16 cellular contexts compared by ENCODE assay signal in the genomic region with DNA sequence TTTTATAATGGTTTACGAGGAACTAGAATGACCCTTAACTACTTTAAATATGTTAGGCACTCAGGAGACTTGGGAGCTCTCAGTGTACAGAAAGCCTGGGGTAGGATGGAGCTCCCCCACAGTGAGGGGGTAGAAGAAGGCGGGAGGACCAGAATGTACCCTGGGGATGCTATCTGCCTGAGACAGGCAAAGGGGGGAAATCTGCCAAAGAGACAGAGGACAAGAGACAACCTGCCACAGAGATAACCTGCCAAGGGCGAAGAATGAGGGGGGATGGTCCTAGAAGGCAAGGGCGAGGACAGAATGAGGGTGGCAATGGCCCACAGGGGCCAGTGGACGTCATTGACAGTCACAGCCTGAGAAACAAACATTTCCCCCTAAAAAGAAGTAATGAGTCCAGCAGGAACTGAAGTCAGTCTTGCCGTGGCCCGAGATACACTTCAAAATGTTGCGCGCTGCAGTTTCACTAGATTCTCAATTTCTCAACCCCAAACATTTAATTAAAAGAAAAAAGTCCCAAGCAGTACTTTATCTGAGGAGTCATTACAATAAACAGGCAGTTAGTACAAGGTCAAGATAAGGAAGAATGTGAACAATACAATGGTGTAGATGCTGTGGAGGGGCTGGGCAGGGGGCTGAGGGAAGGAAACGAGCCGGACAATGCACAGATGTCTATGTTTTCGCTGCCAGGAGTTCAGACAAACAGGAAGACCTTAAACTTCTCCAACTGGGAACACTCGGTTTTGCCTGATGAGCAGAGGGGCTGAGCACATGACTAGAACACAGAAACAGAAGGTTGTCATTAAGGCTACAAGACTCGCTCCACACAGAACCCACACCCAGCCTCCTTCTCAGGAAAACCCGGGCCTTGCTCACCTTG.
DNase-seq lines count a peak whose midpoint lies in the region; ATAC-seq, FAIRE-seq and TF ChIP-seq lines count a peak whose summit lies in the region.
"Had no signal": no experiment of that assay in that cellular context is flagged by ENCODE, and none has a peak within 500 bp of the region (broad histone marks: within the 10 kb centered on the region; RNA-seq: fewer than 3 reads in every experiment).

No MANE protein-coding gene starts in this region.

- no peak overlapping the region for H3K4me3 ChIP-seq in SK-N-SH (ENCODE audit: low read depth in 2 of 2, low read length in 1 of 2)
- no peak overlapping the region for H3K4me3 ChIP-seq in esophagus squamous epithelium
- H3K4me3 ChIP-seq in muscle layer of colon (ENCODE audit: low read depth in 1 of 2, low read length in 2 of 2), result no peak overlapping the region
- no peak overlapping the region for H3K4me3 ChIP-seq in transverse colon
- no peak overlapping the region for H3K4me3 ChIP-seq in pancreas

- H3K27me3 ChIP-seq in SK-N-SH (ENCODE audit: insufficient read depth), result no peaks in the 10 kb centered on the region
- H3K27me3 ChIP-seq in esophagus squamous epithelium, result no peaks in the 10 kb centered on the region
- no peaks in the 10 kb centered on the region for H3K27me3 ChIP-seq in muscle layer of colon (ENCODE audit: control insufficient read depth in 1 of 2, insufficient read depth in 2 of 2, low read length in 2 of 2)
- H3K27me3 ChIP-seq in transverse colon, result no peaks in the 10 kb centered on the region
- no peaks in the 10 kb centered on the region for H3K27me3 ChIP-seq in pancreas

- POLR2A ChIA-PET in SK-N-SH (lab: Yijun Ruan, JAX), result no interaction called here

- DNase-seq in SK-N-SH, result no peak
- no peak for DNase-seq in esophagus squamous epithelium (lab: John Stamatoyannopoulos, UW)
- no peak for DNase-seq in transverse colon
- DNase-seq in NCI-H2196 treated with DMSO at 0.1 percent for 48 hours (lab: John Stamatoyannopoulos, UW; ENCODE audit: unreplicated experiment), result no peak
- DNase-seq in pancreas, result no peak
- no peak for DNase-seq in CD14-positive monocyte (ENCODE audit: low spot score)
- DNase-seq: 8988T; activated CD8-positive, alpha-beta T cell treated with anti-CD3 and anti-CD28 coated beads, Interleukin-2, amount 10 ng/mL, durations not matched to agents 7 days and 5 days; CD4-positive, alpha-beta memory T cell; NCI-H1436 treated with DMSO at 0.1 percent for 48 hours; RPMI8226; stimulated activated naive CD4-positive, alpha-beta T cell; T-helper 9 cell had no signal

- WGBS in SK-N-SH (ENCODE audit: low lambda C conversion rate), result 94% methylated on average over 15 of the region's 15 CpGs
- 73 to 75% methylated on average over 15 of the region's 15 CpGs for WGBS in esophagus squamous epithelium, 2 donors
- WGBS in transverse colon (ENCODE audit: low coverage in 1 of 2), 2 donors, result 74 to 85% methylated on average over 9 to 15 of the region's 15 CpGs
- 87 to 91% methylated on average over 15 of the region's 15 CpGs for WGBS in pancreas, 2 donors

- H3K9me3 ChIP-seq in SK-N-SH, result no peaks in the 10 kb centered on the region
- H3K9me3 ChIP-seq in esophagus squamous epithelium, result no peaks in the 10 kb centered on the region
- no peaks in the 10 kb centered on the region for H3K9me3 ChIP-seq in muscle layer of colon (ENCODE audit: low read length)
- no peaks in the 10 kb centered on the region for H3K9me3 ChIP-seq in transverse colon
- no peaks in the 10 kb centered on the region for H3K9me3 ChIP-seq in pancreas

- peak overlapping the region in 1 of 7 donors; percentile 41 for H3K27ac Mint-ChIP-seq in CD14-positive monocyte
- H3K27ac Mint-ChIP-seq: activated CD8-positive, alpha-beta T cell treated with anti-CD3 and anti-CD28 coated beads, Interleukin-2, amount 10 ng/mL, durations not matched to agents 7 days and 5 days; CD4-positive, alpha-beta memory T cell had no signal

- no peak overlapping the region for H3K4me2 ChIP-seq in SK-N-SH
- H3K4me2 ChIP-seq: KMS-11 had no signal

- H3K4me1 Mint-ChIP-seq in CD14-positive monocyte, result peaks cover 35% of the 10 kb centered on the region
- H3K4me1 Mint-ChIP-seq: CD4-positive, alpha-beta memory T cell had no signal

- no peak for TF ChIP-seq POLR2A in esophagus squamous epithelium (IDR thresholded peaks at IDR 0.05)
- no peak for TF ChIP-seq POLR2A in transverse colon (IDR thresholded peaks at IDR 0.05)

- H3F3A ChIP-seq in SK-N-SH (replicated peaks; ENCODE audit: insufficient read depth), result peaks cover 28% of the 10 kb centered on the region

- TF ChIP-seq RAD21 in SK-N-SH (IDR thresholded peaks at IDR 0.05; ENCODE audit: low read length), result no peak

- H3K4me3 Mint-ChIP-seq in CD14-positive monocyte, result no peak overlapping the region
- H3K4me3 Mint-ChIP-seq: activated CD8-positive, alpha-beta T cell treated with anti-CD3 and anti-CD28 coated beads, Interleukin-2, amount 10 ng/mL, durations not matched to agents 7 days and 5 days; CD4-positive, alpha-beta memory T cell had no signal

- no peaks in the 10 kb centered on the region for H3K9me3 Mint-ChIP-seq in CD14-positive monocyte
- H3K9me3 Mint-ChIP-seq: CD4-positive, alpha-beta memory T cell had no signal

- no peak for TF ChIP-seq CTCF in SK-N-SH (IDR thresholded peaks at IDR 0.05)
- TF ChIP-seq CTCF in esophagus squamous epithelium (IDR thresholded peaks at IDR 0.05), result no peak
- no peak for TF ChIP-seq CTCF in transverse colon (IDR thresholded peaks at IDR 0.05)
- no peak for TF ChIP-seq CTCF in pancreas (IDR thresholded peaks at IDR 0.05)
- TF ChIP-seq CTCF in CD14-positive monocyte (IDR thresholded peaks at IDR 0.05), result no peak

- H3K4me1 ChIP-seq in SK-N-SH (ENCODE audit: control insufficient read depth in 1 of 2, insufficient read depth in 2 of 2, low read depth in 1 of 2, low read length in 1 of 2) (peaks cover 14 to 38% of the 10 kb centered on the region in 2 experiments), esophagus squamous epithelium (peaks cover 13 to 56% (median 47%) of the 10 kb centered on the region in 3 donors), muscle layer of colon (ENCODE audit: insufficient read depth, low read length) (peaks cover 52% of the 10 kb centered on the region), transverse colon (peaks cover 4 to 65% (median 15%) of the 10 kb centered on the region in 4 donors), pancreas (peaks cover 0 to 20% (median 0%) of the 10 kb centered on the region in 3 donors)

- H4K20me1 ChIP-seq in SK-N-SH (ENCODE audit: insufficient read depth), result no peaks in the 10 kb centered on the region

- CTCF ChIA-PET in SK-N-SH (lab: Yijun Ruan, JAX), result no interaction called here

- peaks cover 0 to 3% (median 0%) of the 10 kb centered on the region in 3 donors for H3K27me3 Mint-ChIP-seq in CD14-positive monocyte (ENCODE audit: low read depth in 3 of 3)

- intact Hi-C loops in esophagus squamous epithelium (cut with DNase I), result no loop called here
- intact Hi-C loops in transverse colon (cut with DNase I; ENCODE audit: low total_unique reads), result no loop called here
- intact Hi-C loops in pancreas (cut with DNase I), result no loop called here
- intact Hi-C loops in CD14-positive monocyte (cut with micrococcal nuclease), result no loop called here

- peaks cover 93% of the 10 kb centered on the region for H3K79me2 ChIP-seq in SK-N-SH (ENCODE audit: insufficient read depth)

- no peaks in the 10 kb centered on the region for H3K9me2 ChIP-seq in SK-N-SH

- TF ChIP-seq EP300 in SK-N-SH (IDR thresholded peaks at IDR 0.05; ENCODE audit: borderline replicate concordance in 1 of 2, low read depth in 1 of 2, low read length in 1 of 2), result no peak
- no peak for TF ChIP-seq EP300 in transverse colon (IDR thresholded peaks at IDR 0.05; ENCODE audit: low read depth)

- no peak overlapping the region for H2AFZ ChIP-seq in SK-N-SH (ENCODE audit: low read depth)

- no peak for FAIRE-seq in pancreas (lab: Jason Lieb, UNC)

- ATAC-seq in SK-N-SH treated with all-trans-retinoic acid at 6 μM for 48 hours, result no peak
- no peak for ATAC-seq in pancreas
- ATAC-seq: activated CD8-positive, alpha-beta T cell treated with anti-CD3 and anti-CD28 coated beads, Interleukin-2, amount 10 ng/mL, durations not matched to agents 7 days and 5 days had no signal

- peaks cover 0 to 6% of the 10 kb centered on the region in 2 experiments for H3K36me3 ChIP-seq in SK-N-SH (replicated peaks in 1 of 2; ENCODE audit: control insufficient read depth in 1 of 2, insufficient read depth in 2 of 2, low read length in 1 of 2)
- H3K36me3 ChIP-seq in esophagus squamous epithelium, result no peaks in the 10 kb centered on the region
- no peaks in the 10 kb centered on the region for H3K36me3 ChIP-seq in muscle layer of colon (ENCODE audit: insufficient read depth, low read length)
- no peaks in the 10 kb centered on the region for H3K36me3 ChIP-seq in transverse colon
- no peaks in the 10 kb centered on the region for H3K36me3 ChIP-seq in pancreas

- H3K36me3 Mint-ChIP-seq in CD14-positive monocyte, result peaks cover 15 to 29% of the 10 kb centered on the region in 2 donors
- H3K36me3 Mint-ChIP-seq: CD4-positive, alpha-beta memory T cell had no signal

- H3K9ac ChIP-seq in SK-N-SH (no peak overlapping the region), muscle layer of colon (ENCODE audit: low read length) (no peak overlapping the region)
- H3K9ac ChIP-seq: KMS-11 had no signal

- peak overlapping the region in 1 of 2 experiments; percentile 97; a peak in 1 of 4 replicates for H3K27ac ChIP-seq in SK-N-SH (ENCODE audit: low read depth in 2 of 2, low read length in 1 of 2)
- H3K27ac ChIP-seq in esophagus squamous epithelium, result peak overlapping the region in 3 of 4 donors; percentile 51 to 80 (median 78)
- H3K27ac ChIP-seq in muscle layer of colon (ENCODE audit: low read depth, low read length), result peak overlapping the region; percentile 15
- H3K27ac ChIP-seq in transverse colon, result peak overlapping the region; percentile 27 to 68 (median 40)
- H3K27ac ChIP-seq in pancreas, result no peak overlapping the region
- H3K27ac ChIP-seq: KMS-11 had no signal

- in situ Hi-C loops in transverse colon (cut with MboI; ENCODE audit: low pct_ligation_motif_present in 1 of 4, low pct_unique_long_range_greater_than_20kb in 1 of 4, low sequenced_read_pairs in 3 of 4), result no loop called here

TF ChIP-seq in SK-N-SH treated with all-trans-retinoic acid at 6 μM for 48 hours, 23 proteins besides CTCF, POLR2A, EP300 and RAD21 (continues in another document):
- 0 out of 2 replicates have a peak, but pooled peaks have one; percentile 18 for TF ChIP-seq CSDC2 (CRISPR knock-in tag; IDR thresholded peaks at IDR 0.05)
- TF ChIP-seq BACH2 (CRISPR knock-in tag; IDR thresholded peaks at IDR 0.05; ENCODE audit: borderline replicate concordance), result no peak

TF ChIP-seq in SK-N-SH, 30 proteins besides CTCF, POLR2A, EP300 and RAD21 (continues in another document):
- TF ChIP-seq MEF2A (IDR thresholded peaks at IDR 0.05; ENCODE audit: borderline replicate concordance, low read depth) (no peak), YY1 (IDR thresholded peaks at IDR 0.05; ENCODE audit: low read depth) (no peak), SIN3A (IDR thresholded peaks at IDR 0.05; ENCODE audit: borderline replicate concordance, low read depth, low read length) (no peak), TAF1 (IDR thresholded peaks at IDR 0.05; ENCODE audit: borderline replicate concordance, low read depth, low read length) (no peak)

Comparison
In these comparisons a context has a peak if more than half of its experiments do, and no peak if none do; other contexts are left out.
1. H3K27ac ChIP-seq: peak in esophagus squamous epithelium (3 of 4), muscle layer of colon (single experiment) and transverse colon (4 of 4); none in pancreas (0 of 4).